ENCODE assay signal across 8 cellular contexts in the genomic region with DNA sequence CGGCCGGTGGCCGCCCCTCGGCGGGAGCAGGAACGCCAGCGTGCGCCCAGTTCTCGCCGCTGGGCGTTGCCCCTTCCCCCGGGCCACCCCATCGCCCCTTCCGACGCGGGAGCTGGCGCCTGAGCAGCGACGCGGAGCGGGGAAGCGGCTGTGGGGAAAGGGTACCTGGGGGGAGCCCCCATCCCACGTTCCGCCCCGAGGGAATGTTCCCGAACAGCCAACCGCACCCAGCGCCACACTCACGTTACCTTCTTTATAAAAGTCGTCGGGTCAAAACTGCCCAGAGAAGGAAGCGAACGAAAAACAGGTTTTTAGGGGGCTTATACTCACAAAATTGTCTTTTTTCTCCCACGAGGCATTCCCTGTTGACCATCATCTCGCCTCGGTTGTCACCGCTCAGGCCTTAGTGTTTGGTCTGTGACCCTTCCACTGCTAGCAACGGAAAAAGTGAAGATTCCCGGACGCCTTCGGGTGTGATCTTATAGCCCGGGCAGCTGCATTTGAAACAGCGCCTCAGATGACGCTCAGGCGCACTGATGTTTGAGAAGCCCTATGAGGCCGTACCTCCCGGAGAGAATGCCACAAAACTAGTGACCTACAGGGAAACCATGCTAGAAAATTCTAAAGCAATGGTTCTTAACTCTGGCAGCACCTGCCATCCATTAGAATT. TPM values are rescaled to one million over a fixed set of nuclear protein-coding genes. Genes with fewer than 3 reads are reported as not detected.
DNase-seq lines count a peak whose midpoint lies in the region; ATAC-seq and TF ChIP-seq lines count a peak whose summit lies in the region.

No MANE protein-coding gene starts in this region.

- H3K4me3 ChIP-seq in MG63 (peak overlapping the region; percentile 55), cardiac muscle cell (peak overlapping the region; percentile 69), trophoblast cell (ENCODE audit: low read depth, low read length) (peak overlapping the region; percentile 89)

- peak overlapping the region; percentile 82 for H2AFZ ChIP-seq in trophoblast cell (ENCODE audit: insufficient read depth, low read length, poor library complexity)

- CTCF ChIA-PET in activated naive CD4-positive, alpha-beta T cell treated with anti-CD3 and anti-CD28 coated beads, Interleukin-2, amount 10 ng/mL, durations not matched to agents 7 days and 5 days (lab: Charles Lee): no interaction called here

- DNase-seq in NCI-H1417 (lab: John Stamatoyannopoulos, UW) (peak; percentile 27 to 82 (median 79)), NCI-H1417 treated with DMSO at 0.1 percent for 48 hours (lab: John Stamatoyannopoulos, UW) (no peak), MG63 (peak; percentile 49), cardiac muscle cell (ENCODE audit: low read depth in 1 of 2, low spot score in 1 of 2) (peak; percentile 49 to 76), trophoblast cell (peak; percentile 38 to 58)
- DNase-seq in activated naive CD4-positive, alpha-beta T cell treated with anti-CD3 and anti-CD28 coated beads, Interleukin-2, amount 10 ng/mL, durations not matched to agents 7 days and 5 days: peak; percentile 25
- no peak for DNase-seq in effector CD4-positive, alpha-beta T cell

- H3K27ac Mint-ChIP-seq in activated naive CD4-positive, alpha-beta T cell treated with anti-CD3 and anti-CD28 coated beads, Interleukin-2, amount 10 ng/mL, durations not matched to agents 7 days and 5 days: no peak overlapping the region

- WGBS in trophoblast cell (ENCODE audit: extremely low coverage, insufficient coverage, insufficient read length): no CpG with 5 or more reads among the region's 47 CpGs

- H3K79me2 ChIP-seq in trophoblast cell (ENCODE audit: control insufficient read depth, insufficient read depth, low read length, poor library complexity): peaks cover 14% of the 10 kb centered on the region

- H2BK120ac ChIP-seq in trophoblast cell (ENCODE audit: insufficient read depth, low read length, poor library complexity): peak overlapping the region; percentile 52

- no peak overlapping the region for H3K23ac ChIP-seq in trophoblast cell (ENCODE audit: low read length)

- H3K36me3 Mint-ChIP-seq in activated naive CD4-positive, alpha-beta T cell treated with anti-CD3 and anti-CD28 coated beads, Interleukin-2, amount 10 ng/mL, durations not matched to agents 7 days and 5 days: no peaks in the 10 kb centered on the region

- H3K9me3 ChIP-seq in MG63 (no peaks in the 10 kb centered on the region), cardiac muscle cell (ENCODE audit: low read depth) (no peaks in the 10 kb centered on the region), trophoblast cell (ENCODE audit: insufficient read depth, low read depth, low read length) (no peaks in the 10 kb centered on the region)

- H4K91ac ChIP-seq in trophoblast cell (ENCODE audit: low read depth, low read length): peak overlapping the region; percentile 82

- no peak overlapping the region for H3K27ac ChIP-seq in cardiac muscle cell
- H3K27ac ChIP-seq in trophoblast cell (ENCODE audit: low read depth, low read length): peak overlapping the region; percentile 17

- H3K27me3 ChIP-seq in MG63 (no peaks in the 10 kb centered on the region), cardiac muscle cell (peaks cover 16% of the 10 kb centered on the region), trophoblast cell (ENCODE audit: insufficient read depth, low read length) (no peaks in the 10 kb centered on the region)

- peak overlapping the region; percentile 51 for H4K8ac ChIP-seq in trophoblast cell (ENCODE audit: low read depth, low read length)

- peak overlapping the region; percentile 84 for H3K9ac ChIP-seq in trophoblast cell (ENCODE audit: low read length)

- H2AK5ac ChIP-seq in trophoblast cell (ENCODE audit: low read length): no peak overlapping the region

- no peaks in the 10 kb centered on the region for H3K36me3 ChIP-seq in MG63
- no peaks in the 10 kb centered on the region for H3K36me3 ChIP-seq in cardiac muscle cell
- no peaks in the 10 kb centered on the region for H3K36me3 ChIP-seq in trophoblast cell (ENCODE audit: control insufficient read depth in 1 of 2, insufficient read depth in 2 of 2, low read length in 2 of 2)

- peak overlapping the region; percentile 66 for H3K14ac ChIP-seq in trophoblast cell (ENCODE audit: low read length)

- H3K18ac ChIP-seq in trophoblast cell (ENCODE audit: low read length): peak overlapping the region; percentile 14

- H3K4ac ChIP-seq in trophoblast cell (ENCODE audit: low read depth, low read length): peak overlapping the region; percentile 29

- peaks cover 5% of the 10 kb centered on the region for H3K4me1 ChIP-seq in cardiac muscle cell (ENCODE audit: low read depth)
- H3K4me1 ChIP-seq in trophoblast cell (ENCODE audit: control insufficient read depth in 1 of 2, insufficient read depth in 2 of 2, low read length in 2 of 2): peaks cover 5 to 10% of the 10 kb centered on the region in 2 experiments

- H2BK12ac ChIP-seq in trophoblast cell (ENCODE audit: low read length): peak overlapping the region; percentile 15

- H3K4me2 ChIP-seq in trophoblast cell (ENCODE audit: low read length): peak overlapping the region; percentile 83

- H3K9me3 Mint-ChIP-seq in activated naive CD4-positive, alpha-beta T cell treated with anti-CD3 and anti-CD28 coated beads, Interleukin-2, amount 10 ng/mL, durations not matched to agents 7 days and 5 days: no peaks in the 10 kb centered on the region

- peak overlapping the region; percentile 82 for H3K4me3 Mint-ChIP-seq in activated naive CD4-positive, alpha-beta T cell treated with anti-CD3 and anti-CD28 coated beads, Interleukin-2, amount 10 ng/mL, durations not matched to agents 7 days and 5 days

- peak overlapping the region; percentile 11 for H4K12ac ChIP-seq in trophoblast cell (ENCODE audit: low read depth, low read length)

- H3K79me1 ChIP-seq in trophoblast cell (ENCODE audit: low read length): peaks cover 7% of the 10 kb centered on the region

- no peak for ATAC-seq in GM19452 (IDR thresholded peaks at IDR 0.05; ENCODE audit: unreplicated experiment)

- peaks cover 66% of the 10 kb centered on the region for H3K27me3 Mint-ChIP-seq in activated naive CD4-positive, alpha-beta T cell treated with anti-CD3 and anti-CD28 coated beads, Interleukin-2, amount 10 ng/mL, durations not matched to agents 7 days and 5 days

- H3K4me1 Mint-ChIP-seq in activated naive CD4-positive, alpha-beta T cell treated with anti-CD3 and anti-CD28 coated beads, Interleukin-2, amount 10 ng/mL, durations not matched to agents 7 days and 5 days: peaks cover 16% of the 10 kb centered on the region

- peak; percentile 13 for TF ChIP-seq CTCF in cardiac muscle cell (IDR thresholded peaks at IDR 0.05; ENCODE audit: low read depth, low read length)

- H2BK5ac ChIP-seq in trophoblast cell (ENCODE audit: low read depth, low read length, poor library complexity): no peak overlapping the region

RNA-seq across cellular contexts. Expression of gene GOLM1, which starts 0.5 kb away (rescaled TPM):
- total RNA-seq in MG63 (2014; rRNA removed; shearing (Covaris generic); ENCODE audit: low replicate concordance): 37.9 and 43.9 TPM in 2 replicates
- total RNA-seq in cardiac muscle cell: 44.4 and 60.2 TPM in 2 replicates
- polyA plus RNA-seq in cardiac muscle cell: 66.5 and 66.7 TPM in 2 replicates
- polyA plus RNA-seq in trophoblast cell (2013): 48.3 and 51.8 TPM in 2 replicates

Comparison
In these comparisons a context has a peak if more than half of its experiments do, and no peak if none do; other contexts are left out.
1. DNase-seq: peak in NCI-H1417 (3 of 3), MG63 (single experiment), activated naive CD4-positive, alpha-beta T cell treated with anti-CD3 and anti-CD28 coated beads, Interleukin-2, amount 10 ng/mL, durations not matched to agents 7 days and 5 days (single experiment), cardiac muscle cell (2 of 2) and trophoblast cell (2 of 2); none in NCI-H1417 treated with DMSO at 0.1 percent for 48 hours (single experiment) and effector CD4-positive, alpha-beta T cell (single experiment).
2. Peak in every context shown above with its lines, with median percentiles within 50 percentile points of each other: H3K4me3 ChIP-seq.